30 cellular contexts compared by ENCODE assay signal in the genomic region with DNA sequence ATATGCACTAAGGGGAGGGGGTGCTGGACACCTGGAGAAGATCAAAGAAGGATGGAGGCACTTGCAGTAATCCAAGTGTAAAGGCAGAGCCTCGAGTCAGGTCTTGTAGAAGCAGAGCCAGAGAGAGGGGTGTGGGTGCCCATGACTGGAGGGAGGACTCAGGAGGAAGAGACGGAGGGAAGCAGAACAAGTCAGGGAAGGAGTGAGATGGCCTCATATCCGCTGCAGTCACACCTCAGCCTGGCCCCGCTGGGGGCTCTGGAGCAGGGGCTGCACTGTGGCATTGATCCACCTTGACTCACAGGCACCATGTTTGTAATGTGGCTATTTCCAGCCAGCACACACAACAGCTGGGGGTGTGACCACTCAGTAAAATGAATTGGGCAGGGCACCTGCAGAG.
"Had no signal": no experiment of that assay in that cellular context is flagged by ENCODE, and none has a peak within 500 bp of the region (broad histone marks: within the 10 kb centered on the region; RNA-seq: fewer than 3 reads in every experiment).

No MANE protein-coding gene starts in this region.

- H3K27ac Mint-ChIP-seq: activated CD4-positive, alpha-beta T cell treated with anti-CD3 and anti-CD28 coated beads for 36 hours; activated CD8-positive, alpha-beta memory T cell treated with anti-CD3 and anti-CD28 coated beads, Interleukin-2, amount 10 ng/mL, durations not matched to agents 7 days and 5 days; activated CD8-positive, alpha-beta T cell treated with anti-CD3 and anti-CD28 coated beads, Interleukin-2, amount 10 ng/mL, durations not matched to agents 7 days and 5 days; activated naive CD8-positive, alpha-beta T cell; nephron; progenitor cell of endocrine pancreas; stimulated activated effector memory CD8-positive, alpha-beta T cell treated with anti-CD3 and anti-CD28 coated beads, Interleukin-12 subunit alpha, Interleukin-12 subunit beta, amount 100 ng/mL, for 72 hours; T-helper 2 cell treated with Interferon-gamma antibody and Interleukin-4, amounts not matched to agents 5 μg/mL and 100 μg/mL, for 36 hours had no signal

- H3K9me3 ChIP-seq: body of pancreas, gastrocnemius medialis, mucosa of descending colon, neutrophil, ovary, right lobe of liver, stomach, tibial artery had no signal

- H3K4me3 Mint-ChIP-seq: activated CD4-positive, alpha-beta T cell treated with anti-CD3 and anti-CD28 coated beads for 36 hours; activated CD8-positive, alpha-beta memory T cell treated with anti-CD3 and anti-CD28 coated beads, Interleukin-2, amount 10 ng/mL, durations not matched to agents 7 days and 5 days; activated CD8-positive, alpha-beta T cell treated with anti-CD3 and anti-CD28 coated beads, Interleukin-2, amount 10 ng/mL, durations not matched to agents 7 days and 5 days; activated naive CD8-positive, alpha-beta T cell; nephron; stimulated activated effector memory CD8-positive, alpha-beta T cell treated with anti-CD3 and anti-CD28 coated beads, Interleukin-12 subunit alpha, Interleukin-12 subunit beta, amount 100 ng/mL, for 72 hours; T-helper 2 cell treated with Interferon-gamma antibody and Interleukin-4, amounts not matched to agents 5 μg/mL and 100 μg/mL, for 36 hours had no signal

- H3K4me1 ChIP-seq: body of pancreas, gastrocnemius medialis, right lobe of liver, stomach, tibial artery had no signal

- H3K27me3 Mint-ChIP-seq: activated CD4-positive, alpha-beta T cell treated with anti-CD3 and anti-CD28 coated beads for 36 hours; activated CD8-positive, alpha-beta memory T cell treated with anti-CD3 and anti-CD28 coated beads, Interleukin-2, amount 10 ng/mL, durations not matched to agents 7 days and 5 days; activated naive CD8-positive, alpha-beta T cell had no signal

- H3K36me3 ChIP-seq: cardiac muscle cell, gastrocnemius medialis, left ventricle myocardium inferior, neutrophil, ovary, right lobe of liver, stomach, tibial artery had no signal

- H3K36me3 Mint-ChIP-seq: activated CD8-positive, alpha-beta memory T cell treated with anti-CD3 and anti-CD28 coated beads, Interleukin-2, amount 10 ng/mL, durations not matched to agents 7 days and 5 days had no signal

- H3K27me3 ChIP-seq: body of pancreas, cardiac muscle cell, gastrocnemius medialis, neutrophil, ovary, right lobe of liver, stomach, tibial artery had no signal

- H3K4me3 ChIP-seq: body of pancreas, cardiac muscle cell, coronary artery, dorsolateral prefrontal cortex, gastrocnemius medialis, left ventricle myocardium inferior, lung, mucosa of descending colon, ovary, right lobe of liver, stomach, tibial artery had no signal

- H3K4me1 Mint-ChIP-seq: activated CD4-positive, alpha-beta T cell treated with anti-CD3 and anti-CD28 coated beads for 36 hours; nephron had no signal

- ATAC-seq: activated CD4-positive, alpha-beta T cell treated with anti-CD3 and anti-CD28 coated beads for 36 hours; activated CD8-positive, alpha-beta memory T cell treated with anti-CD3 and anti-CD28 coated beads, Interleukin-2, amount 10 ng/mL, durations not matched to agents 7 days and 5 days; activated CD8-positive, alpha-beta T cell treated with anti-CD3 and anti-CD28 coated beads, Interleukin-2, amount 10 ng/mL, durations not matched to agents 7 days and 5 days; body of pancreas; gastrocnemius medialis; mucosa of descending colon; stimulated activated effector memory CD8-positive, alpha-beta T cell treated with anti-CD3 and anti-CD28 coated beads, Interleukin-12 subunit alpha, Interleukin-12 subunit beta, amount 100 ng/mL, for 72 hours had no signal

- H3K9me3 Mint-ChIP-seq: nephron; stimulated activated effector memory CD8-positive, alpha-beta T cell treated with anti-CD3 and anti-CD28 coated beads, Interleukin-12 subunit alpha, Interleukin-12 subunit beta, amount 100 ng/mL, for 72 hours; T-helper 2 cell treated with Interferon-gamma antibody and Interleukin-4, amounts not matched to agents 5 μg/mL and 100 μg/mL, for 36 hours had no signal

- DNase-seq: activated CD4-positive, alpha-beta T cell treated with anti-CD3 and anti-CD28 coated beads for 36 hours; activated CD4-positive, CD25-positive, alpha-beta regulatory T cell; activated CD8-positive, alpha-beta memory T cell treated with anti-CD3 and anti-CD28 coated beads, Interleukin-2, amount 10 ng/mL, durations not matched to agents 7 days and 5 days; activated CD8-positive, alpha-beta T cell treated with anti-CD3 and anti-CD28 coated beads, Interleukin-2, amount 10 ng/mL, durations not matched to agents 7 days and 5 days; activated effector memory CD4-positive, alpha-beta T cell treated with Interleukin-2 at 50 U/mL for 16 hours; activated naive CD4-positive, alpha-beta T cell treated with Interleukin-2 at 50 U/mL for 16 hours; activated T-cell treated with anti-CD3 and anti-CD28 coated beads for 4 hours; anterior cingulate cortex; body of pancreas; dorsolateral prefrontal cortex; effector memory CD4-positive, alpha-beta T cell; gastrocnemius medialis; glutamatergic neuron; left ventricle myocardium inferior; mucosa of descending colon; ovary; right lobe of liver; small intestine; stimulated activated CD4-positive, alpha-beta T cell treated with anti-CD3 and anti-CD28 coated beads, Interleukin-4, amount 100 ng/mL, for 24 hours; stomach; tibial artery had no signal

- H3K27ac ChIP-seq: body of pancreas, cardiac muscle cell, dorsolateral prefrontal cortex, gastrocnemius medialis, left ventricle myocardium inferior, neutrophil, ovary, right lobe of liver, stomach, tibial artery had no signal
